ENCODE assay signal across 1 cellular context in genomic region chr7:134126937-134127848, GRCh38.
TF ChIP-seq lines count a peak whose summit lies in the region.

Gene LRGUK (plus strand): TSS chr7:134127340. CDS start chr7:134127368, 28 bp downstream.

TF ChIP-seq in K562, 482 proteins besides CTCF, POLR2A, EP300 and RAD21 (continued from another document):
- TF ChIP-seq JUN (IDR thresholded peaks at IDR 0.05; ENCODE audit: borderline replicate concordance, low read depth, low read length) (0 out of 2 replicates have a peak, but pooled peaks have one; percentile 15), JUN (CRISPR knock-in tag; IDR thresholded peaks at IDR 0.05; ENCODE audit: borderline replicate concordance) (no peak), ZNF551 (CRISPR knock-in tag; IDR thresholded peaks at IDR 0.05) (no peak), MCM3 (IDR thresholded peaks at IDR 0.05) (no peak), SP1 (CRISPR knock-in tag; IDR thresholded peaks at IDR 0.05) (0 out of 2 replicates have a peak, but pooled peaks have one; percentile 17)
